In the genomic region with DNA sequence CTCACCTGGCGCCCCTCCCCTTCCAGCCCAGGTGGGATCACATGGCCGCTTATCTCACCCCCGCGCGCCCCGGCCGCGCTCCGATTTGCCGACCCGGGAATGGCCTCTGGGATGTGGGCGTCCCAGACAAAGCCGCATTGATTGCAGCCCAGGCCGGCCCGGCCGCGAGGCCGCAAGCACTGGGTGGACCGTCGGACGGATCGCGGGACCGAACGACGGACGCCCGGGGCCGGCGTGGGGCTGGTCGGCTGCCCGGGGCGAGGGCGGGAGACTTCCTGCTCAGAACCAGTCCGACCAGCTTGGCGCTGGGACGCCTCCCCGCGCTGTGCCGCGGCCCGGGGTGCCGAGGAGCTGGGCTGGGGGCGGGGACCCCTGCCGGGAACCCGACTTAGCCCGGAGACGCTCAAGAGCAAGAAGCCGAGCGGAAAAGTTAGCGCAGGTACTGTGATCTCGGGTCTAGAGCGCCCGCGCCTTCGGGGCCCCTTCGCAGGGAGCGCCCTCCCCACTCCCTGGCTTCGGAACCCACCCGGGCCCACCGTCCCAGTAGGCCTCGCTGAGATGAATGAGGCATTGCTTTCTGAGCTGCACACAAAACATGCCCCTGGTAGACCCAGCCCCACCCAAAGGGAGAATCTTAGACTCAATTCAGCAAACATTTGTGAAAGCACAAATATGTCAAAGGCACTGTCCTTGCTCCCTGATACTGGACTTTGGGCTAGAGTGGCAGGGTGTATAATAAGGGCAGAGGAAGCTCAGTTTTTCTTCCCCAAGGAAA, we compare ENCODE assay signal across 8 cellular contexts. TPM values are rescaled to one million over a fixed set of nuclear protein-coding genes. Genes with fewer than 3 reads are reported as not detected.
DNase-seq lines count a peak whose midpoint lies in the region; ATAC-seq and TF ChIP-seq lines count a peak whose summit lies in the region.

No MANE protein-coding gene starts in this region.

- peaks cover 26% of the 10 kb centered on the region for H3K4me1 Mint-ChIP-seq in WTC11
- H3K4me1 Mint-ChIP-seq in naive thymus-derived CD4-positive, alpha-beta T cell = peaks cover 0 to 4% (median 0%) of the 10 kb centered on the region in 7 donors

- TF ChIP-seq POLR2A in sigmoid colon (IDR thresholded peaks at IDR 0.05) = peak in 1 of 2 donors; percentile 22

- H3K9me3 ChIP-seq in iPS-20b (ENCODE audit: insufficient read depth, low read depth, low read length) (no peaks in the 10 kb centered on the region), sigmoid colon (no peaks in the 10 kb centered on the region)
- H3K9me3 ChIP-seq in naive thymus-derived CD4-positive, alpha-beta T cell (ENCODE audit: control insufficient read depth in 2 of 3, low read length in 3 of 3) = no peaks in the 10 kb centered on the region

- H3K9me3 Mint-ChIP-seq in WTC11 = no peaks in the 10 kb centered on the region
- H3K9me3 Mint-ChIP-seq in naive thymus-derived CD4-positive, alpha-beta T cell = no peaks in the 10 kb centered on the region

- CTCF ChIA-PET in WTC11 (lab: Charles Lee) = interaction anchor here (0.6 to 2.6 kb wide), 8 partner anchors 10 to 332 kb away, joined by 3 to 11 read pairs (median 4); no protein-coding TSS in a partner anchor
- CTCF ChIA-PET in naive thymus-derived CD4-positive, alpha-beta T cell (lab: Charles Lee) = no interaction called here

- no peaks in the 10 kb centered on the region for H3K36me3 Mint-ChIP-seq in WTC11
- H3K36me3 Mint-ChIP-seq in naive thymus-derived CD4-positive, alpha-beta T cell = no peaks in the 10 kb centered on the region

- no peak for TF ChIP-seq CTCF in WTC11 (IDR thresholded peaks at IDR 0.05)
- no peak for TF ChIP-seq CTCF in sigmoid colon (IDR thresholded peaks at IDR 0.05)

- H3K4me1 ChIP-seq in iPS-20b (ENCODE audit: insufficient read depth, low read length) (no peaks in the 10 kb centered on the region), sigmoid colon (peaks cover 0 to 11% (median 5%) of the 10 kb centered on the region in 4 donors)
- H3K4me1 ChIP-seq in naive thymus-derived CD4-positive, alpha-beta T cell (ENCODE audit: control insufficient read depth in 2 of 2, insufficient read depth in 2 of 2, low read length in 2 of 2) = no peaks in the 10 kb centered on the region

- DNase-seq in HuH-7 (ENCODE audit: low spot score) (peak; percentile 75), WTC11 (ENCODE audit: low spot score) (peak; percentile 76), sigmoid colon (no peak), posterior vena cava (ENCODE audit: low spot score) (no peak), NCI-H1694 (lab: John Stamatoyannopoulos, UW) (no peak)
- DNase-seq in naive thymus-derived CD4-positive, alpha-beta T cell = no peak

- WGBS in sigmoid colon, 2 donors = 2 to 7% methylated on average over 62 of the region's 62 CpGs

- intact Hi-C loops in sigmoid colon (cut with DNase I) = no loop called here
- intact Hi-C loops in posterior vena cava (cut with DNase I) = loop anchor here in 1 of 2 donors (10.0 kb wide), 1 partner anchor 145 kb away; no protein-coding TSS in a partner anchor
- intact Hi-C loops in naive thymus-derived CD4-positive, alpha-beta T cell (cut with micrococcal nuclease) = no loop called here

- no peak for TF ChIP-seq EP300 in sigmoid colon (IDR thresholded peaks at IDR 0.05)

- H3K9ac ChIP-seq in iPS-20b (ENCODE audit: low read depth, low read length) = peak overlapping the region; percentile 69

- H3K27me3 Mint-ChIP-seq in WTC11 (ENCODE audit: low read depth) = peaks cover 8% of the 10 kb centered on the region; the same call in 1 of the 2 replicates
- H3K27me3 Mint-ChIP-seq in naive thymus-derived CD4-positive, alpha-beta T cell = peaks cover 22 to 44% (median 29%) of the 10 kb centered on the region in 5 donors

- H3K4me3 ChIP-seq in iPS-20b (ENCODE audit: low read length) (peak overlapping the region; percentile 73), sigmoid colon (peak overlapping the region in 3 of 4 donors; percentile 1 to 14 (median 12))
- no peak overlapping the region for H3K4me3 ChIP-seq in naive thymus-derived CD4-positive, alpha-beta T cell (ENCODE audit: low read length)

- no peak overlapping the region for H3K27ac Mint-ChIP-seq in WTC11
- no peak overlapping the region for H3K27ac Mint-ChIP-seq in naive thymus-derived CD4-positive, alpha-beta T cell

- peak overlapping the region; percentile 62 for H3K4me3 Mint-ChIP-seq in WTC11
- peak overlapping the region in 1 of 10 donors; percentile 6 for H3K4me3 Mint-ChIP-seq in naive thymus-derived CD4-positive, alpha-beta T cell

- POLR2A ChIA-PET in WTC11 (lab: Charles Lee) = interaction anchor here (0.5 to 1.5 kb wide), 3 partner anchors 14 to 1112 kb away, joined by 3 to 5 read pairs (median 3); no protein-coding TSS in a partner anchor
- POLR2A ChIA-PET in naive thymus-derived CD4-positive, alpha-beta T cell (lab: Charles Lee) = no interaction called here

- H3K27me3 ChIP-seq in iPS-20b (ENCODE audit: insufficient read depth, low read length) (peaks cover 48% of the 10 kb centered on the region), sigmoid colon (peaks cover 23 to 44% (median 26%) of the 10 kb centered on the region in 3 donors)
- no peaks in the 10 kb centered on the region for H3K27me3 ChIP-seq in naive thymus-derived CD4-positive, alpha-beta T cell (ENCODE audit: control insufficient read depth in 2 of 2, insufficient read depth in 2 of 2, low read length in 2 of 2)

- peak; percentile 68 for ATAC-seq in WTC11
- no peak for ATAC-seq in naive thymus-derived CD4-positive, alpha-beta T cell
- no peak for ATAC-seq in GM18907 (IDR thresholded peaks at IDR 0.05; ENCODE audit: unreplicated experiment)

- H3K36me3 ChIP-seq in iPS-20b (ENCODE audit: insufficient read depth, low read depth, low read length) (no peaks in the 10 kb centered on the region), sigmoid colon (no peaks in the 10 kb centered on the region)
- no peaks in the 10 kb centered on the region for H3K36me3 ChIP-seq in naive thymus-derived CD4-positive, alpha-beta T cell (ENCODE audit: control insufficient read depth in 2 of 3, insufficient read depth in 3 of 3, low read length in 3 of 3)

- H3K27ac ChIP-seq in iPS-20b (ENCODE audit: low read length) (no peak overlapping the region), sigmoid colon (no peak overlapping the region)
- no peak overlapping the region for H3K27ac ChIP-seq in naive thymus-derived CD4-positive, alpha-beta T cell (ENCODE audit: low read depth, low read length)

TF ChIP-seq in WTC11, 78 proteins besides CTCF, POLR2A, EP300 and RAD21 (continues in another document):
- TF ChIP-seq, protein P1, sequence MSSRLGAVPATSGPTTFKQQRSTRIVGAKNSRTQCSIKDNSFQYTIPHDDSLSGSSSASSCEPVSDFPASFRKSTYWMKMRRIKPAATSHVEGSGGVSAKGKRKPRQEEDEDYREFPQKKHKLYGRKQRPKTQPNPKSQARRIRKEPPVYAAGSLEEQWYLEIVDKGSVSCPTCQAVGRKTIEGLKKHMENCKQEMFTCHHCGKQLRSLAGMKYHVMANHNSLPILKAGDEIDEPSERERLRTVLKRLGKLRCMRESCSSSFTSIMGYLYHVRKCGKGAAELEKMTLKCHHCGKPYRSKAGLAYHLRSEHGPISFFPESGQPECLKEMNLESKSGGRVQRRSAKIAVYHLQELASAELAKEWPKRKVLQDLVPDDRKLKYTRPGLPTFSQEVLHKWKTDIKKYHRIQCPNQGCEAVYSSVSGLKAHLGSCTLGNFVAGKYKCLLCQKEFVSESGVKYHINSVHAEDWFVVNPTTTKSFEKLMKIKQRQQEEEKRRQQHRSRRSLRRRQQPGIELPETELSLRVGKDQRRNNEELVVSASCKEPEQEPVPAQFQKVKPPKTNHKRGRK (CRISPR knock-in tag; IDR thresholded peaks at IDR 0.05; ENCODE audit: borderline replicate concordance) = 0 out of 2 replicates have a peak, but pooled peaks have one; percentile 20
- TF ChIP-seq SP1 (CRISPR knock-in tag; conservative IDR thresholded peaks at IDR 0.05) (peak; percentile 80), FOXP1 (CRISPR knock-in tag; IDR thresholded peaks at IDR 0.05; ENCODE audit: borderline replicate concordance) (peak; percentile 96; the same call in 1 of the 2 replicates), ZNF671 (CRISPR knock-in tag; IDR thresholded peaks at IDR 0.05) (no peak)
- TF ChIP-seq, protein P2, sequence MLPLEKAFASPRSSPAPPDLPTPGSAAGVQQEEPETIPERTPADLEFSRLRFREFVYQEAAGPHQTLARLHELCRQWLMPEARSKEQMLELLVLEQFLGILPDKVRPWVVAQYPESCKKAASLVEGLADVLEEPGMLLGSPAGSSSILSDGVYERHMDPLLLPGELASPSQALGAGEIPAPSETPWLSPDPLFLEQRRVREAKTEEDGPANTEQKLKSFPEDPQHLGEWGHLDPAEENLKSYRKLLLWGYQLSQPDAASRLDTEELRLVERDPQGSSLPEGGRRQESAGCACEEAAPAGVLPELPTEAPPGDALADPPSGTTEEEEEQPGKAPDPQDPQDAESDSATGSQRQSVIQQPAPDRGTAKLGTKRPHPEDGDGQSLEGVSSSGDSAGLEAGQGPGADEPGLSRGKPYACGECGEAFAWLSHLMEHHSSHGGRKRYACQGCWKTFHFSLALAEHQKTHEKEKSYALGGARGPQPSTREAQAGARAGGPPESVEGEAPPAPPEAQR (CRISPR knock-in tag; IDR thresholded peaks at IDR 0.05) = no peak
- TF ChIP-seq, protein P3, sequence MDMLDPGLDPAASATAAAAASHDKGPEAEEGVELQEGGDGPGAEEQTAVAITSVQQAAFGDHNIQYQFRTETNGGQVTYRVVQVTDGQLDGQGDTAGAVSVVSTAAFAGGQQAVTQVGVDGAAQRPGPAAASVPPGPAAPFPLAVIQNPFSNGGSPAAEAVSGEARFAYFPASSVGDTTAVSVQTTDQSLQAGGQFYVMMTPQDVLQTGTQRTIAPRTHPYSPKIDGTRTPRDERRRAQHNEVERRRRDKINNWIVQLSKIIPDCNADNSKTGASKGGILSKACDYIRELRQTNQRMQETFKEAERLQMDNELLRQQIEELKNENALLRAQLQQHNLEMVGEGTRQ (CRISPR knock-in tag; IDR thresholded peaks at IDR 0.05) = peak; percentile 88

RNA-seq across cellular contexts. Expression of a gene that starts 0.4 kb away (rescaled TPM):
- 14.5 to 15.6 TPM (median 14.9 TPM) in 3 replicates for total RNA-seq in WTC11 (2021)
- total RNA-seq in sigmoid colon = not detected
- 100 to 1,000 TPM in 2 of 3 donors, 10 to 100 TPM in 1; 63.7 to 151 (median 102) TPM for polyA plus RNA-seq in sigmoid colon
- under 1 TPM in 1 of 2 donors, not detected in 1; 0.29 TPM for total RNA-seq in posterior vena cava
- total RNA-seq in naive thymus-derived CD4-positive, alpha-beta T cell = under 1 TPM in 1 of 5 experiments, not detected in 4; 0.89 TPM
- not detected for polyA plus RNA-seq in naive thymus-derived CD4-positive, alpha-beta T cell

RNA-seq across cellular contexts. Expression of a gene that starts 22.0 kb away (rescaled TPM):
- total RNA-seq in WTC11 (2021) (0.34 to 0.50 TPM (median 0.44 TPM) in 3 replicates), sigmoid colon (not detected), posterior vena cava (not detected)
- polyA plus RNA-seq in sigmoid colon = 1 to 10 TPM in 1 of 3 donors, under 1 TPM in 2; 0.04 to 7.8 (median 0.46) TPM
- not detected for total RNA-seq in naive thymus-derived CD4-positive, alpha-beta T cell
- polyA plus RNA-seq in naive thymus-derived CD4-positive, alpha-beta T cell = not detected

RNA-seq across cellular contexts. Expression of a gene that starts 22.1 kb away (rescaled TPM):
- total RNA-seq in WTC11 (2021) (6.1 to 10.1 TPM (median 7.9 TPM) in 3 replicates), sigmoid colon (under 1 TPM in 1 of 4 donors, not detected in 3; 0.81 TPM), posterior vena cava (not detected)
- 10 to 100 TPM in 1 of 3 donors, 1 to 10 TPM in 2; 3.1 to 34.9 (median 4.8) TPM for polyA plus RNA-seq in sigmoid colon
- total RNA-seq in naive thymus-derived CD4-positive, alpha-beta T cell = not detected
- not detected for polyA plus RNA-seq in naive thymus-derived CD4-positive, alpha-beta T cell

Comparison
In these comparisons a context has a peak if more than half of its experiments do, and no peak if none do; other contexts are left out.
1. DNase-seq: peak in HuH-7 (single experiment) and WTC11 (single experiment); none in sigmoid colon (single experiment), posterior vena cava (single experiment), NCI-H1694 (single experiment) and naive thymus-derived CD4-positive, alpha-beta T cell (0 of 9).